Comparison of ENCODE assay signal across 21 cellular contexts in genomic region chr4:58649236-58649635, GRCh38.
DNase-seq lines count a peak whose midpoint lies in the region; ATAC-seq and TF ChIP-seq lines count a peak whose summit lies in the region.
"Had no signal": no experiment of that assay in that cellular context is flagged by ENCODE, and none has a peak within 500 bp of the region (broad histone marks: within the 10 kb centered on the region; RNA-seq: fewer than 3 reads in every experiment).

No MANE protein-coding gene starts in this region.

- CTCF ChIA-PET in activated CD8-positive, alpha-beta T cell treated with anti-CD3 and anti-CD28 coated beads, Interleukin-2, amount 10 ng/mL, durations not matched to agents 7 days and 5 days (lab: Charles Lee): no interaction called here

- peak overlapping the region; percentile 50 for H3K4me3 Mint-ChIP-seq in glutamatergic neuron (ENCODE audit: unreplicated experiment)
- no peak overlapping the region for H3K4me3 Mint-ChIP-seq in activated CD8-positive, alpha-beta T cell treated with anti-CD3 and anti-CD28 coated beads, Interleukin-2, amount 10 ng/mL, durations not matched to agents 7 days and 5 days
- H3K4me3 Mint-ChIP-seq: CD8-positive, alpha-beta memory T cell; H9; HFFc6 had no signal

- POLR2A ChIA-PET in activated CD8-positive, alpha-beta T cell treated with anti-CD3 and anti-CD28 coated beads, Interleukin-2, amount 10 ng/mL, durations not matched to agents 7 days and 5 days (lab: Charles Lee): no interaction called here

- H3K36me3 Mint-ChIP-seq in glutamatergic neuron (ENCODE audit: unreplicated experiment): no peaks in the 10 kb centered on the region
- no peaks in the 10 kb centered on the region for H3K36me3 Mint-ChIP-seq in activated CD8-positive, alpha-beta T cell treated with anti-CD3 and anti-CD28 coated beads, Interleukin-2, amount 10 ng/mL, durations not matched to agents 7 days and 5 days (ENCODE audit: low read depth)
- H3K36me3 Mint-ChIP-seq: CD8-positive, alpha-beta memory T cell had no signal

- peaks cover 19% of the 10 kb centered on the region for H3K4me1 Mint-ChIP-seq in glutamatergic neuron (ENCODE audit: low read depth, unreplicated experiment)
- H3K4me1 Mint-ChIP-seq in activated CD8-positive, alpha-beta T cell treated with anti-CD3 and anti-CD28 coated beads, Interleukin-2, amount 10 ng/mL, durations not matched to agents 7 days and 5 days (ENCODE audit: low read depth): no peaks in the 10 kb centered on the region
- H3K4me1 Mint-ChIP-seq: CD8-positive, alpha-beta memory T cell; H9 had no signal

- DNase-seq in D341Med (ENCODE audit: low spot score) (peak; percentile 53), NCI-H1694 treated with DMSO at 0.1 percent for 48 hours (lab: John Stamatoyannopoulos, UW) (peak; percentile 91), NCI-H69 (lab: John Stamatoyannopoulos, UW) (peak; percentile 83), glutamatergic neuron (no peak), NCI-H510A treated with DMSO at 0.1 percent for 48 hours (lab: John Stamatoyannopoulos, UW) (no peak), OCI-M1 (lab: John Stamatoyannopoulos, UW) (no peak)
- no peak for DNase-seq in activated CD8-positive, alpha-beta T cell treated with anti-CD3 and anti-CD28 coated beads, Interleukin-2, amount 10 ng/mL, durations not matched to agents 7 days and 5 days
- DNase-seq: AML-193; Calu3; CD8-positive, alpha-beta memory T cell; DMS79; GM23248; H9; HFFc6; Karpas-422; MV-4-11; NCI-H1417; NCI-H187 treated with DMSO at 0.1 percent for 48 hours; NCI-H748 treated with DMSO at 0.1 percent for 48 hours had no signal

- TF ChIP-seq CTCF in glutamatergic neuron (IDR thresholded peaks at IDR 0.05; ENCODE audit: partially characterized antibody, unreplicated experiment): no peak

- ATAC-seq in activated CD8-positive, alpha-beta T cell treated with anti-CD3 and anti-CD28 coated beads, Interleukin-2, amount 10 ng/mL, durations not matched to agents 7 days and 5 days: no peak
- ATAC-seq: GM12878, Right ventricle myocardium inferior had no signal

- H3K27me3 Mint-ChIP-seq in glutamatergic neuron (ENCODE audit: unreplicated experiment): peaks cover 3% of the 10 kb centered on the region
- no peaks in the 10 kb centered on the region for H3K27me3 Mint-ChIP-seq in activated CD8-positive, alpha-beta T cell treated with anti-CD3 and anti-CD28 coated beads, Interleukin-2, amount 10 ng/mL, durations not matched to agents 7 days and 5 days (ENCODE audit: low read depth)
- H3K27me3 Mint-ChIP-seq: CD8-positive, alpha-beta memory T cell had no signal

- H3K9me3 Mint-ChIP-seq in glutamatergic neuron (ENCODE audit: unreplicated experiment): peaks cover 9% of the 10 kb centered on the region
- no peaks in the 10 kb centered on the region for H3K9me3 Mint-ChIP-seq in activated CD8-positive, alpha-beta T cell treated with anti-CD3 and anti-CD28 coated beads, Interleukin-2, amount 10 ng/mL, durations not matched to agents 7 days and 5 days (ENCODE audit: insufficient read depth)

- H3K27ac Mint-ChIP-seq in glutamatergic neuron (ENCODE audit: unreplicated experiment): peak overlapping the region; percentile 84
- H3K27ac Mint-ChIP-seq in activated CD8-positive, alpha-beta T cell treated with anti-CD3 and anti-CD28 coated beads, Interleukin-2, amount 10 ng/mL, durations not matched to agents 7 days and 5 days: no peak overlapping the region
- H3K27ac Mint-ChIP-seq: CD8-positive, alpha-beta memory T cell; H9; HFFc6 had no signal

Comparison
In these comparisons a context has a peak if more than half of its experiments do, and no peak if none do; other contexts are left out.
1. DNase-seq: peak in D341Med (single experiment), NCI-H1694 treated with DMSO at 0.1 percent for 48 hours (single experiment) and NCI-H69 (single experiment); none in glutamatergic neuron (single experiment), NCI-H510A treated with DMSO at 0.1 percent for 48 hours (single experiment), OCI-M1 (single experiment) and activated CD8-positive, alpha-beta T cell treated with anti-CD3 and anti-CD28 coated beads, Interleukin-2, amount 10 ng/mL, durations not matched to agents 7 days and 5 days (single experiment).